ENCODE assay signal across 9 cellular contexts in genomic region chr16:11253995-11254912, GRCh38. TPM values are rescaled to one million over a fixed set of nuclear protein-coding genes. Genes with fewer than 3 reads are reported as not detected.
DNase-seq lines count a peak whose midpoint lies in the region; ATAC-seq, FAIRE-seq and TF ChIP-seq lines count a peak whose summit lies in the region.
"Had no signal": no experiment of that assay in that cellular context is flagged by ENCODE, and none has a peak within 500 bp of the region (broad histone marks: within the 10 kb centered on the region; RNA-seq: fewer than 3 reads in every experiment).

No MANE protein-coding gene starts in this region.

- FAIRE-seq in astrocyte (lab: Jason Lieb, UNC) (no peak), urothelium cell line (lab: Jason Lieb, UNC) (no peak)

- no peaks in the 10 kb centered on the region for H3K9me3 Mint-ChIP-seq in astrocyte (ENCODE audit: unreplicated experiment)

- peaks cover 25% of the 10 kb centered on the region for H3K4me1 Mint-ChIP-seq in astrocyte (ENCODE audit: low read depth, unreplicated experiment)

- WGBS in heart right ventricle, 2 donors: 68 to 71% methylated on average over 29 of the region's 29 CpGs
- WGBS in lung, 2 donors: 60 to 63% methylated on average over 29 of the region's 29 CpGs
- WGBS in upper lobe of left lung, 2 donors: 58 to 62% methylated on average over 29 of the region's 29 CpGs

- no peak overlapping the region for H3K27ac Mint-ChIP-seq in astrocyte (ENCODE audit: unreplicated experiment)

- H3K4me1 ChIP-seq in heart right ventricle (peaks cover 15 to 62% (median 31%) of the 10 kb centered on the region in 9 donors), astrocyte (ENCODE audit: insufficient read depth, low read length) (peaks cover 40% of the 10 kb centered on the region), lung (ENCODE audit: control insufficient read depth in 2 of 2, insufficient read depth in 2 of 2, low read length in 2 of 2) (peaks cover 0 to 10% of the 10 kb centered on the region in 2 donors), upper lobe of left lung (peaks cover 39 to 46% (median 43%) of the 10 kb centered on the region in 4 donors)

- H3K27ac ChIP-seq in heart right ventricle (peak overlapping the region in 4 of 10 donors; percentile 92 to 100 (median 98)), astrocyte (ENCODE audit: low read depth, low read length) (no peak overlapping the region), lung (ENCODE audit: low read depth in 1 of 2, low read length in 1 of 2) (peak overlapping the region in 1 of 2 donors; percentile 1), upper lobe of left lung (peak overlapping the region; percentile 43 to 100 (median 94))

- intact Hi-C loops in heart right ventricle (cut with DNase I) (loop anchor here in 3 of 10 donors (10.0 kb wide), 2 partner anchors 119 to 149 kb away; no protein-coding TSS in a partner anchor), Right ventricle myocardium inferior (cut with DNase I) (loop anchor here (2.0 to 10.0 kb wide), 3 partner anchors 117 to 509 kb away; partner anchors contain the start of gene NUBP1)

- peak overlapping the region; percentile 86 for H3K4me3 Mint-ChIP-seq in astrocyte (ENCODE audit: unreplicated experiment)

- ATAC-seq in heart right ventricle (no peak), Right ventricle myocardium inferior (no peak), lung (ENCODE audit: insufficient read depth, low FRiP score) (no peak), upper lobe of left lung (ENCODE audit: low FRiP score in 2 of 2) (no peak)

- TF ChIP-seq POLR2A in upper lobe of left lung (IDR thresholded peaks at IDR 0.05): no peak

- H2AFZ ChIP-seq in astrocyte (ENCODE audit: low read depth, low read length): no peak overlapping the region

- peak overlapping the region; percentile 89 for H3K4me2 ChIP-seq in astrocyte (ENCODE audit: low read length)

- no peak for DNase-seq in heart right ventricle
- DNase-seq in Right ventricle myocardium inferior (ENCODE audit: missing footprints): no peak
- no peak for DNase-seq in astrocyte (ENCODE audit: low read depth)
- no peak for DNase-seq in lung (ENCODE audit: low spot score)
- DNase-seq in upper lobe of left lung: peak in 1 of 2 donors; percentile 27
- DNase-seq in NCI-H345 (lab: John Stamatoyannopoulos, UW): no peak
- no peak for DNase-seq in NCI-H1417 treated with DMSO at 0.1 percent for 48 hours (lab: John Stamatoyannopoulos, UW)
- no peak for DNase-seq in urothelium cell line (ENCODE audit: low spot score)

- H3K36me3 ChIP-seq in heart right ventricle (peaks cover 0 to 37% (median 0%) of the 10 kb centered on the region in 9 donors), astrocyte (ENCODE audit: insufficient read depth, low read length) (no peaks in the 10 kb centered on the region), lung (ENCODE audit: control insufficient read depth in 2 of 2, insufficient read depth in 2 of 2, low read length in 2 of 2) (peaks cover 0 to 4% of the 10 kb centered on the region in 2 donors), upper lobe of left lung (peaks cover 0 to 7% (median 0%) of the 10 kb centered on the region in 4 donors)

- H3K9me3 ChIP-seq in heart right ventricle (no peaks in the 10 kb centered on the region), astrocyte (ENCODE audit: insufficient read depth, low read depth, low read length) (no peaks in the 10 kb centered on the region), lung (ENCODE audit: control insufficient read depth in 2 of 2, insufficient read depth in 1 of 2, low read length in 1 of 2) (no peaks in the 10 kb centered on the region), upper lobe of left lung (no peaks in the 10 kb centered on the region)

- TF ChIP-seq EP300 in upper lobe of left lung (IDR thresholded peaks at IDR 0.05): no peak

- peaks cover 47% of the 10 kb centered on the region for H4K20me1 ChIP-seq in astrocyte (ENCODE audit: insufficient read depth, low read length)

- H3K27me3 Mint-ChIP-seq in astrocyte (ENCODE audit: low read depth, unreplicated experiment): peaks cover 6% of the 10 kb centered on the region

- H3K27me3 ChIP-seq in heart right ventricle (no peaks in the 10 kb centered on the region), astrocyte (ENCODE audit: insufficient read depth, low read length) (no peaks in the 10 kb centered on the region), lung (ENCODE audit: control insufficient read depth, insufficient read depth) (no peaks in the 10 kb centered on the region), upper lobe of left lung (no peaks in the 10 kb centered on the region)

- H3K79me2 ChIP-seq in astrocyte (ENCODE audit: insufficient read depth, low read length): peaks cover 29% of the 10 kb centered on the region

- no peak for TF ChIP-seq CTCF in heart right ventricle (IDR thresholded peaks at IDR 0.05)
- no peak for TF ChIP-seq CTCF in astrocyte (IDR thresholded peaks at IDR 0.05; ENCODE audit: insufficient read depth, low read depth, low read length)
- TF ChIP-seq CTCF in lung (IDR thresholded peaks at IDR 0.05; ENCODE audit: control extremely low read depth, extremely low read depth): no peak
- peak in 1 of 6 experiments; percentile 17 for TF ChIP-seq CTCF in upper lobe of left lung (IDR thresholded peaks at IDR 0.05)

- peak overlapping the region; percentile 95 for H3K9ac ChIP-seq in astrocyte (ENCODE audit: low read length)

- H3K4me3 ChIP-seq in heart right ventricle: peak overlapping the region in 9 of 10 donors; percentile 69 to 93 (median 87)
- peak overlapping the region; percentile 62 for H3K4me3 ChIP-seq in astrocyte (ENCODE audit: insufficient read depth, low read depth, low read length)
- peak overlapping the region; percentile 73 for H3K4me3 ChIP-seq in lung
- H3K4me3 ChIP-seq in upper lobe of left lung: peak overlapping the region in 3 of 4 donors; percentile 73 to 93 (median 92)

- peaks cover 2% of the 10 kb centered on the region for H3K36me3 Mint-ChIP-seq in astrocyte (ENCODE audit: low read depth, unreplicated experiment)

RNA-seq across cellular contexts. Expression of gene SOCS1, which starts 1.8 kb away (rescaled TPM):
- total RNA-seq in heart right ventricle: 10 to 100 TPM in 1 of 10 donors, 1 to 10 TPM in 7, under 1 TPM in 2; 0.60 to 12.2 (median 2.1) TPM
- polyA plus RNA-seq in heart right ventricle: 10 to 100 TPM in 1 of 2 donors, 1 to 10 TPM in 1; 5.8 to 10.8 TPM
- 6.0 TPM for total RNA-seq in Right ventricle myocardium inferior
- 16.0 and 20.2 TPM in 2 replicates for total RNA-seq in astrocyte
- 10 to 100 TPM; 16.7 to 30.5 TPM for total RNA-seq in lung
- polyA plus RNA-seq in lung: 10 to 100 TPM; 13.8 to 39.7 TPM
- total RNA-seq in upper lobe of left lung: 10 to 100 TPM in 5 of 6 donors, 1 to 10 TPM in 1; 9.4 to 36.6 (median 18.5) TPM

RNA-seq across cellular contexts. Expression of gene TNP2, which starts 14.9 kb away (rescaled TPM):
- total RNA-seq in heart right ventricle (not detected), Right ventricle myocardium inferior (not detected), astrocyte (not detected in 2 replicates), lung (not detected), upper lobe of left lung (not detected)
- polyA plus RNA-seq in heart right ventricle (not detected), lung (not detected)
- total RNA-seq: Daoy had no signal

RNA-seq across cellular contexts. Expression of gene PRM3, which starts 19.2 kb away (rescaled TPM):
- total RNA-seq in heart right ventricle (not detected), Right ventricle myocardium inferior (not detected), astrocyte (not detected in 2 replicates), lung (not detected), upper lobe of left lung (not detected)
- polyA plus RNA-seq in heart right ventricle (not detected), lung (not detected)
- total RNA-seq: Daoy had no signal

RNA-seq across cellular contexts. Expression of gene PRM2, which starts 22.0 kb away (rescaled TPM):
- total RNA-seq in heart right ventricle (not detected), Right ventricle myocardium inferior (not detected), astrocyte (not detected in 2 replicates), lung (not detected), upper lobe of left lung (not detected)
- polyA plus RNA-seq in heart right ventricle (not detected), lung (not detected)
- total RNA-seq: Daoy had no signal

RNA-seq across cellular contexts. Expression of gene PRM1, which starts 26.9 kb away (rescaled TPM):
- not detected for total RNA-seq in heart right ventricle
- not detected for polyA plus RNA-seq in heart right ventricle
- total RNA-seq in Right ventricle myocardium inferior: not detected
- not detected in 2 replicates for total RNA-seq in astrocyte
- not detected for total RNA-seq in lung
- polyA plus RNA-seq in lung: not detected
- not detected for total RNA-seq in upper lobe of left lung
- total RNA-seq: Daoy had no signal
